ENCODE assay signal across 8 cellular contexts in the genomic region with DNA sequence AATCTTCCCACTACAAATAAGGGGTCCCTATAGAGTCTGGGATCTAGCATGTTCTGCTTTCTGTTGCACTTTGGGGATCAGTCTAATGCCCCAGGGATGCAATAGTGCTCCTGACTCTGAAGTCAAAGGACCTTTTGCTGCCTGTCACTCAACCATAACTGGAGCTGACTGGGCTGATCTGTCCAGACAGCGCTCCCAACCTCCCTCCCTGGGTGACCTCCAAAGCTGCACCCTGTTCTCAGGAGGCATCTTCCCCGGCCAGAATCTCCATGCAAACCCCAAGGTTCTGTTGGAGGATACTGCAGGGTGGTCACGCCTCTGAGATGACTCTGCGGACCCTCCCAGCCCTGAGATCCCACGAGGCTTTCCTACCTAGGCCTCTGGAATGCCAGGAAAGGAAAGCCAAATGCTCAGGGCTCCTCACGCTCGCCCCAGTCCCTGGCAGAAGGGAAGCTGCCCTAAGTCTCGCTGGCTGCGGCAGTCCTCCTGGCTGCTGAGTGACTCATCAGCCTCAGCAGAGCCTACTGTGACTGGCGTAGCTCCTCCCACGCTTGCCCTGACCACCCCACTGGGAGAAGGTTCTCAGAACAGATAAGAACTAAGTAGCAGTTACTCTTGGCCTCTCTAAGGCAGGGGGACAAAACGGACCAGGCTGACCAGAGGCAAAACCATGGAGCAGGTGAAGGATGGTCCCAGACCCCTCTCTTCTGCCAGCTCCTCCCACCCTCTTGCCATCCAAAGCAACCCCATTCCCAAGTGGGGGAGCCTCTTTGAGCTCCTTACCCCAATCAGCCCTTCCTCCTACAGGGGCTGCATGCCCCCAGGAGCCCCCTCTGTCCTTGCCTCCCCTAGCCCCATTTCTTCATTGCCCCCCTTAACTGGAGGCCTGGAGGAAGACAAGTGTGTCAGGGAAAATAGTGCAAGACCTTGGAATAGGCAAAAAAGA.
DNase-seq lines count a peak whose midpoint lies in the region; ATAC-seq and TF ChIP-seq lines count a peak whose summit lies in the region.

No MANE protein-coding gene starts in this region.

- H3K36me3 ChIP-seq in psoas muscle (ENCODE audit: insufficient read depth in 1 of 2, low read depth in 1 of 2): no peaks in the 10 kb centered on the region

- DNase-seq in NOMO-1 (lab: John Stamatoyannopoulos, UW; ENCODE audit: unreplicated experiment in 2 of 2): peak; percentile 70 to 75
- peak; percentile 44 for DNase-seq in activated CD8-positive, alpha-beta memory T cell treated with anti-CD3 and anti-CD28 coated beads, Interleukin-2, amount 50 U/mL, for 24 hours (ENCODE audit: extremely low read depth)
- peak; percentile 86 for DNase-seq in fibroblast of mammary gland (ENCODE audit: low read depth)
- peak; percentile 74 to 86 for DNase-seq in psoas muscle

- H3K4me3 ChIP-seq in fibroblast of mammary gland (ENCODE audit: control insufficient read depth, low read depth, low read length) (no peak overlapping the region), psoas muscle (no peak overlapping the region)

- ATAC-seq in GM18511 (IDR thresholded peaks at IDR 0.05; ENCODE audit: unreplicated experiment): peak; percentile 54
- ATAC-seq in psoas muscle: peak; percentile 83 to 90 (median 86)
- no peak for ATAC-seq in GM18517 (IDR thresholded peaks at IDR 0.05; ENCODE audit: unreplicated experiment)
- ATAC-seq in HG03442 (IDR thresholded peaks at IDR 0.05; ENCODE audit: unreplicated experiment): no peak
- ATAC-seq in GM18520 (IDR thresholded peaks at IDR 0.05; ENCODE audit: unreplicated experiment): no peak

- no peak for TF ChIP-seq CTCF in fibroblast of mammary gland (conservative IDR thresholded peaks at IDR 0.05; ENCODE audit: control insufficient read depth, insufficient read depth, low read depth, low read length)
- no peak for TF ChIP-seq CTCF in psoas muscle (IDR thresholded peaks at IDR 0.05)

- no peaks in the 10 kb centered on the region for H3K9me3 ChIP-seq in psoas muscle

- intact Hi-C loops in psoas muscle (cut with DNase I): no loop called here

- WGBS in psoas muscle, 3 donors: 18 to 45% (median 22%) methylated on average over 12 of the region's 12 CpGs

- H3K27ac ChIP-seq in psoas muscle: peak overlapping the region; percentile 75

- H3K4me1 ChIP-seq in psoas muscle: peaks cover 29% of the 10 kb centered on the region

- H3K27me3 ChIP-seq in psoas muscle (ENCODE audit: insufficient read depth in 3 of 3, low read length in 2 of 3): no peaks in the 10 kb centered on the region

Comparison
In these comparisons a context has a peak if more than half of its experiments do, and no peak if none do; other contexts are left out.
1. ATAC-seq: peak in GM18511 (single experiment) and psoas muscle (4 of 4); none in GM18517 (single experiment), HG03442 (single experiment) and GM18520 (single experiment).
2. Peak in every context shown above with its lines, with median percentiles within 50 percentile points of each other: DNase-seq.